11 cellular contexts compared by ENCODE assay signal in the genomic region with DNA sequence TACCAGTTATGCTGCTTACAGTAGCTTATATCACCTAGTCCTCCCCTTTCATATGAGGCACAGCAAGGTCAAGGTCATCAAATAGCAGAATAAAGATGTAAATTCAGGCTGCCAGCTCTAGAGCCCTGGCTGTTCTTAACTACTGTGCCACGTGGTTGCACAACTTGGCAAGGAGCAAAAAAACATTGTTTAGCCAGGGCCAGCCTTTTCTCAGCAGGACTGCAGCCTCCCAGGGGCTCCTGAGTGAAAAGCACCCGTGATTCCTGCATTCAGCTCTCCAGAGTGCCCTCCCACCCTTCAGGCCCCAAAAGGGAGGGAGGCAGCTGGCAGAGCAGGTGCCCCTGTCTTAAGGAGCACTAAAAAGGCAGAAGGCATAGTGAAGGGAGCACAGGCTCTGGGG. TPM values are rescaled to one million over a fixed set of nuclear protein-coding genes. Genes with fewer than 3 reads are reported as not detected.
DNase-seq lines count a peak whose midpoint lies in the region; ATAC-seq, FAIRE-seq and TF ChIP-seq lines count a peak whose summit lies in the region.
"Had no signal": no experiment of that assay in that cellular context is flagged by ENCODE, and none has a peak within 500 bp of the region (broad histone marks: within the 10 kb centered on the region; RNA-seq: fewer than 3 reads in every experiment).

No MANE protein-coding gene starts in this region.

- intact Hi-C loops in kidney (cut with DNase I) = no loop called here

- H3K36me3 ChIP-seq in kidney (ENCODE audit: control insufficient read depth in 1 of 2, insufficient read depth in 2 of 2, low read length in 2 of 2) = no peaks in the 10 kb centered on the region
- H3K36me3 ChIP-seq: tibial nerve had no signal

- H3K4me3 ChIP-seq in astrocyte of the spinal cord (ENCODE audit: low read depth, low read length) = no peak overlapping the region
- H3K4me3 ChIP-seq in kidney (ENCODE audit: low read length in 2 of 2) = no peak overlapping the region
- H3K4me3 ChIP-seq: dorsolateral prefrontal cortex, tibial nerve had no signal

- no peak for FAIRE-seq in kidney (lab: Jason Lieb, UNC)
- FAIRE-seq: A204.1 had no signal

- H3K4me1 ChIP-seq in kidney (ENCODE audit: control insufficient read depth in 1 of 2, insufficient read depth in 1 of 2, low read depth in 1 of 2, low read length in 2 of 2) = peaks cover 10 to 11% of the 10 kb centered on the region in 2 donors

- peak; percentile 26 for DNase-seq in NCI-H1105 treated with DMSO at 0.1 percent for 48 hours (lab: John Stamatoyannopoulos, UW)
- no peak for DNase-seq in NCI-H1105 (lab: John Stamatoyannopoulos, UW)
- DNase-seq in astrocyte of the spinal cord (ENCODE audit: low read depth, low spot score) = peak; percentile 21
- no peak for DNase-seq in kidney
- DNase-seq in superior temporal gyrus (ENCODE audit: extremely low spot score) = peak; percentile 56
- no peak for DNase-seq in islet precursor cell

- H3K27ac ChIP-seq in kidney (ENCODE audit: low read depth in 2 of 2, low read length in 2 of 2) = peak overlapping the region; percentile 59 to 65
- H3K27ac ChIP-seq: dorsolateral prefrontal cortex, tibial nerve had no signal

- ATAC-seq in GM19023 (IDR thresholded peaks at IDR 0.05; ENCODE audit: unreplicated experiment) (no peak), HG03432 (IDR thresholded peaks at IDR 0.05; ENCODE audit: unreplicated experiment) (no peak)

- TF ChIP-seq CTCF in astrocyte of the spinal cord (IDR thresholded peaks at IDR 0.05; ENCODE audit: low read depth, low read length) = no peak
- TF ChIP-seq CTCF in kidney (IDR thresholded peaks at IDR 0.05; ENCODE audit: borderline replicate concordance, extremely low read depth, insufficient read depth) = no peak

- H3K9ac ChIP-seq in kidney (ENCODE audit: low read length in 2 of 2) = peak overlapping the region in 1 of 2 donors; percentile 47

- in situ Hi-C loops in astrocyte of the spinal cord (cut with HindIII; ENCODE audit: low sequenced_read_pairs) = no loop called here

- no peaks in the 10 kb centered on the region for H3K9me3 ChIP-seq in kidney (ENCODE audit: control insufficient read depth in 1 of 2, low read length in 2 of 2)
- H3K9me3 ChIP-seq: tibial nerve had no signal

RNA-seq across cellular contexts. Expression of a gene that starts 31.8 kb away (rescaled TPM):
- 144 TPM for total RNA-seq in kidney
- 42.7 TPM for polyA plus RNA-seq in kidney (ENCODE audit: insufficient read depth, low read depth, low replicate concordance)

Comparison
In these comparisons a context has a peak if more than half of its experiments do, and no peak if none do; other contexts are left out.
1. DNase-seq: peak in NCI-H1105 treated with DMSO at 0.1 percent for 48 hours (single experiment), astrocyte of the spinal cord (single experiment) and superior temporal gyrus (single experiment); none in NCI-H1105 (single experiment), kidney (single experiment) and islet precursor cell (single experiment).